Comparison of ENCODE assay signal across 8 cellular contexts in the genomic region with DNA sequence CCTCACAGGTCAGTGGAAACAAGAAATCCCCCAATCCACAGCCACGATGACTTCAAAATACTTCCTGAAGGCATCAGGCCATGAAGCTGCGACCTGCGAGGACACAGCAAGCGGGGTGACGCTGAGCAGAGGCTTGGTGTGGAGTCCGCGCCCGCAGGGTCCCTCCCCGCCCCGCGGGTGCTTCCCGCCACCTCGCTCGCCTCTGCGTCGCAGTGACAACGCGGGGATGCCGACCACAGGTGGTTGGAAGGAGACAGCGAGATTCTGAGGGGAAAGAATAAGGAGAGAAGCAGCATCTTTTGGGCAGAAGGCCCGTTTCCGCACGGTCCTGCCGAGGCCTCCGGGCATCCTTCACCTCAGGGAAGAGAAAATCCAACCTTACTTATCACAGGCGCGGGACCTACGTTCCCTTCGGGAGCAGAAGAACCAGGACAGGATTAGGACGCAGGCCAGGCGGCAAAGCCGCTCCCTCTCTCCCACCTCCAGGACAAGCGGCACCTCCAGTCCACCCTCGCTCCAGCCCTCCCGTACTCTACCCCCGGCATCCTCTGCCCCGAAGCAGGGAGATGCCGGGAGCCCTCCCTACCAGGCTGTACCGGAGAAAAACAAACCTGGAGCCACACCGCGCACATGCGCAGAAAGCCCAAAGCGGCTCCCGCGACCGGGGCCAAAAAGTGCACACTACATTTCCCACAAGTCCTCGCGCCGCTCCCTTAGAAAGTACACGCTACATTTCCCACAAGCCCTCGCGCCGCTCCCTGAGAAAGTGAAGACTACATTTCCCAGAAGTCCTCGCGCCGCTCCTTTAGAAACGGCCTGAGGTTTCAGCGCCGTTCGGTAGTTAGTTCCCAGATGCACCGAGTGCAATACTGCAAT.
A peak's percentile ranks its signal among the peaks of the same experiment; 100 is the strongest.
DNase-seq lines count a peak whose midpoint lies in the region; ATAC-seq, FAIRE-seq and TF ChIP-seq lines count a peak whose summit lies in the region.

No MANE protein-coding gene starts in this region.

- DNase-seq in AG10803 (ENCODE audit: low read depth), result peak; percentile 96
- peak; percentile 77 to 93 for DNase-seq in NCI-H446 (lab: John Stamatoyannopoulos, UW)
- DNase-seq in cerebellar nuclear complex (lab: John Stamatoyannopoulos, UW), result peak; percentile 43 to 95
- DNase-seq in stimulated activated CD4-positive, alpha-beta T cell treated with anti-CD3 and anti-CD28 coated beads, Interleukin-12 subunit alpha, Interleukin-12 subunit beta, amount 100 ng/mL, for 24 hours (ENCODE audit: low read depth in 2 of 2), result peak; percentile 92 to 93

- peak overlapping the region; percentile 88 for H3K4me3 ChIP-seq in AG10803 (ENCODE audit: low read length)

- peak; percentile 81 for FAIRE-seq in islet of Langerhans (lab: Jason Lieb, UNC)

- ATAC-seq in GM19043 (IDR thresholded peaks at IDR 0.05; ENCODE audit: low read depth, unreplicated experiment) (peak; percentile 93), HG03354 (IDR thresholded peaks at IDR 0.05; ENCODE audit: poor library complexity, severe bottlenecking, unreplicated experiment) (peak; percentile 93)
- peak; percentile 96 for ATAC-seq in activated CD4-positive, CD25-positive, alpha-beta regulatory T cell treated with anti-CD3 and anti-CD28 coated beads, Interleukin-2, amount 50 U/mL, for 24 hours

- TF ChIP-seq CTCF in AG10803 (conservative IDR thresholded peaks at IDR 0.05; ENCODE audit: low read length), result no peak

Comparison
In these comparisons a context has a peak if more than half of its experiments do, and no peak if none do; other contexts are left out.
1. Peak in every context shown above with its lines: DNase-seq, ATAC-seq and H3K4me3 ChIP-seq.